In the genomic region with DNA sequence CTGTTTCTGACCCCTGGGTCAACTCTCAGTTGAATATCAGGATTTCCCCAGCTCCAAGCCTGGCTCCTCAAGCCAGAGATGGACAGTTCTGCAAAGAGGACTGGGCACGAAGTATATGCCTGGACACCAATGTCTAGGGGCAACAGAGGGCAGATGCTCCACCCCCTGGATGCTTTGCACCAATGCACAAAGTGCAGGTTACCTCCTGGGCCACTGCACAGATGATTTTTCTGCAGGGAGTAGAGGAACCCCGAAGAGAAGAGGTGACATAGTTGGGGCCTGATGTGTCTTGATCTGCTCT, we compare ENCODE assay signal across 25 cellular contexts. TPM values are rescaled to one million over a fixed set of nuclear protein-coding genes. Genes with fewer than 3 reads are reported as not detected.
"Had no signal": no experiment of that assay in that cellular context is flagged by ENCODE, and none has a peak within 500 bp of the region (broad histone marks: within the 10 kb centered on the region; RNA-seq: fewer than 3 reads in every experiment).

No MANE protein-coding gene starts in this region.

- H3K27me3 Mint-ChIP-seq: progenitor cell of endocrine pancreas had no signal

- H3K27me3 ChIP-seq: heart right ventricle, hepatocyte, right atrium auricular region, stomach, testis, thyroid gland, transverse colon, upper lobe of left lung had no signal

- ATAC-seq: heart right ventricle; mucosa of descending colon; naive thymus-derived CD4-positive, alpha-beta T cell; natural killer cell treated with Interleukin-12 subunit alpha and Interleukin-12 subunit beta and Interleukin-15 and Interleukin-18, amount 100 ng/mL, for 72 hours; sciatic nerve; stimulated activated naive B cell treated with anti-CD40 and anti-IgM and Interleukin-4, amounts not matched to agents 10 μg/mL and 1 μg/mL and 100 μg/mL, for 72 hours; stimulated activated naive CD8-positive, alpha-beta T cell treated with anti-CD3 and anti-CD28 coated beads, Interleukin-15, Interleukin-2, amounts not matched to agents 100 U/mL and 50 U/mL, for 24 hours had no signal

- H3K79me2 ChIP-seq: hepatocyte, parathyroid adenoma had no signal

- FAIRE-seq: urothelium cell line had no signal

- H3K9me3 Mint-ChIP-seq: naive thymus-derived CD4-positive, alpha-beta T cell; natural killer cell treated with Interleukin-12 subunit alpha and Interleukin-12 subunit beta and Interleukin-15 and Interleukin-18, amount 100 ng/mL, for 72 hours; stimulated activated naive B cell treated with anti-CD40 and anti-IgM and Interleukin-4, amounts not matched to agents 10 μg/mL and 1 μg/mL and 100 μg/mL, for 72 hours had no signal

- H2AFZ ChIP-seq: hepatocyte, parathyroid adenoma had no signal

- H3K9me3 ChIP-seq: heart right ventricle, left ventricle myocardium inferior, mucosa of descending colon, right atrium auricular region, stomach, testis, thyroid gland, transverse colon, upper lobe of left lung had no signal

- H3K36me3 Mint-ChIP-seq: natural killer cell treated with Interleukin-12 subunit alpha and Interleukin-12 subunit beta and Interleukin-15 and Interleukin-18, amount 100 ng/mL, for 72 hours had no signal

- H3K4me2 ChIP-seq: hepatocyte had no signal

- H3K9ac ChIP-seq: parathyroid adenoma had no signal

- H3K27ac ChIP-seq: hepatocyte, left ventricle myocardium inferior, parathyroid adenoma, right atrium auricular region, skin epidermis, stomach, testis, thyroid gland, transverse colon, upper lobe of left lung had no signal

- H3K4me1 ChIP-seq: parathyroid adenoma, stomach, testis, thyroid gland, transverse colon, upper lobe of left lung had no signal

- H3K36me3 ChIP-seq: thyroid gland, transverse colon had no signal

- H3K4me3 ChIP-seq: heart right ventricle, hepatocyte, left ventricle myocardium inferior, lung, mucosa of descending colon, right atrium auricular region, skin epidermis, stomach, testis, thyroid gland, transverse colon, upper lobe of left lung had no signal

- H3K4me3 Mint-ChIP-seq: naive thymus-derived CD4-positive, alpha-beta T cell; natural killer cell treated with Interleukin-12 subunit alpha and Interleukin-12 subunit beta and Interleukin-15 and Interleukin-18, amount 100 ng/mL, for 72 hours; stimulated activated naive B cell treated with anti-CD40 and anti-IgM and Interleukin-4, amounts not matched to agents 10 μg/mL and 1 μg/mL and 100 μg/mL, for 72 hours had no signal

- DNase-seq: heart right ventricle; left ventricle myocardium inferior; midbrain; mucosa of descending colon; naive thymus-derived CD4-positive, alpha-beta T cell; stimulated activated CD4-positive, alpha-beta T cell treated with anti-CD3 and anti-CD28 coated beads, Interleukin-12 subunit alpha, Interleukin-12 subunit beta, amount 100 ng/mL, for 4 hours; stimulated activated CD4-positive, alpha-beta T cell treated with anti-CD3 and anti-CD28 coated beads, Interleukin-15, amount 100 ng/mL, for 24 hours; stimulated activated CD4-positive, alpha-beta T cell treated with anti-CD3 and anti-CD28 coated beads, Interleukin-2, amount 100 ng/mL, for 24 hours; stimulated activated CD4-positive, alpha-beta T cell treated with anti-CD3 and anti-CD28 coated beads, Interleukin-4, amount 100 ng/mL, for 1 hour; stimulated activated naive B cell treated with anti-CD40 and anti-IgM and Interleukin-4, amounts not matched to agents 10 μg/mL and 1 μg/mL and 100 μg/mL, for 72 hours; stimulated activated naive CD8-positive, alpha-beta T cell treated with anti-CD3 and anti-CD28 coated beads, Interleukin-15, Interleukin-2, amounts not matched to agents 100 U/mL and 50 U/mL, for 24 hours; stomach; testis; thyroid gland; transverse colon; upper lobe of left lung had no signal

- H3K27ac Mint-ChIP-seq: naive thymus-derived CD4-positive, alpha-beta T cell; natural killer cell treated with Interleukin-12 subunit alpha and Interleukin-12 subunit beta and Interleukin-15 and Interleukin-18, amount 100 ng/mL, for 72 hours; progenitor cell of endocrine pancreas; stimulated activated naive B cell treated with anti-CD40 and anti-IgM and Interleukin-4, amounts not matched to agents 10 μg/mL and 1 μg/mL and 100 μg/mL, for 72 hours had no signal

RNA-seq across cellular contexts. Expression of gene TUBA8, which starts 11.6 kb away (rescaled TPM):
- total RNA-seq: stomach had no signal
